Comparison of ENCODE assay signal across 1 cellular context in genomic region chr1:248794663-248795062, GRCh38.
TF ChIP-seq lines count a peak whose summit lies in the region.

No MANE protein-coding gene starts in this region.

TF ChIP-seq in GM12878, 131 proteins besides CTCF, POLR2A, EP300 and RAD21:
- TF ChIP-seq RELB (IDR thresholded peaks at IDR 0.05; ENCODE audit: low read depth): 0 out of 2 replicates have a peak, but pooled peaks have one; percentile 33
